Comparison of ENCODE assay signal across 9 cellular contexts in genomic region chr1:245797592-245798366, GRCh38.
DNase-seq lines count a peak whose midpoint lies in the region; ATAC-seq and TF ChIP-seq lines count a peak whose summit lies in the region.
"Had no signal": no experiment of that assay in that cellular context is flagged by ENCODE, and none has a peak within 500 bp of the region (broad histone marks: within the 10 kb centered on the region; RNA-seq: fewer than 3 reads in every experiment).

No MANE protein-coding gene starts in this region.

- CTCF ChIA-PET in CD4-positive, alpha-beta memory T cell (lab: Charles Lee; ENCODE audit: partially characterized antibody) = interaction anchor here (0.9 to 1.3 kb wide), 2 partner anchors 13 to 67 kb away, joined by 3 to 4 read pairs; no protein-coding TSS in a partner anchor

- H3F3A ChIP-seq in MM.1S (ENCODE audit: insufficient read depth, low read length) (no peaks in the 10 kb centered on the region), neural progenitor cell (ENCODE audit: low read depth) (no peaks in the 10 kb centered on the region)

- no peak for ATAC-seq in HG02798 (IDR thresholded peaks at IDR 0.05; ENCODE audit: poor library complexity, unreplicated experiment)

- H3K9ac ChIP-seq in MM.1S (ENCODE audit: low read length) = no peak overlapping the region
- no peak overlapping the region for H3K9ac ChIP-seq in neural progenitor cell

- POLR2A ChIA-PET in CD4-positive, alpha-beta memory T cell (lab: Charles Lee; ENCODE audit: partially characterized antibody) = no interaction called here

- no peak overlapping the region for H3K4me3 ChIP-seq in MM.1S (ENCODE audit: low read length)
- H3K4me3 ChIP-seq in brain microvascular endothelial cell (ENCODE audit: low read depth, low read length) = no peak overlapping the region
- H3K4me3 ChIP-seq in neural progenitor cell = no peak overlapping the region
- H3K4me3 ChIP-seq in CD4-positive, alpha-beta memory T cell (ENCODE audit: low read length in 2 of 2) = no peak overlapping the region
- no peak overlapping the region for H3K4me3 ChIP-seq in vagina

- H3K27ac ChIP-seq in MM.1S (ENCODE audit: low read length) (no peak overlapping the region), brain microvascular endothelial cell (no peak overlapping the region), neural progenitor cell (no peak overlapping the region), vagina (no peak overlapping the region)
- H3K27ac ChIP-seq in CD4-positive, alpha-beta memory T cell (ENCODE audit: low read depth, low read length) = no peak overlapping the region

- no peak overlapping the region for H3K4me2 ChIP-seq in MM.1S (ENCODE audit: low read depth, low read length)
- no peak overlapping the region for H3K4me2 ChIP-seq in neural progenitor cell

- H3K79me2 ChIP-seq in MM.1S (ENCODE audit: low read length) (no peaks in the 10 kb centered on the region), neural progenitor cell (ENCODE audit: low read depth) (no peaks in the 10 kb centered on the region)

- no peak for TF ChIP-seq POLR2A in vagina (IDR thresholded peaks at IDR 0.05)

- H3K9me3 ChIP-seq in MM.1S (replicated peaks; ENCODE audit: insufficient read depth, low read length) (no peaks in the 10 kb centered on the region), neural progenitor cell (ENCODE audit: low read depth) (no peaks in the 10 kb centered on the region), vagina (no peaks in the 10 kb centered on the region)
- H3K9me3 ChIP-seq in CD4-positive, alpha-beta memory T cell (ENCODE audit: control insufficient read depth in 1 of 2, low read length in 2 of 2) = no peaks in the 10 kb centered on the region

- no peaks in the 10 kb centered on the region for H3K4me1 Mint-ChIP-seq in neural progenitor cell
- H3K4me1 Mint-ChIP-seq in CD4-positive, alpha-beta memory T cell = no peaks in the 10 kb centered on the region

- no peaks in the 10 kb centered on the region for H3K9me2 ChIP-seq in MM.1S (replicated peaks; ENCODE audit: insufficient read depth, low read length)

- no peak overlapping the region for H3K27ac Mint-ChIP-seq in neural progenitor cell
- H3K27ac Mint-ChIP-seq in CD4-positive, alpha-beta memory T cell = no peak overlapping the region

- no peaks in the 10 kb centered on the region for H3K27me3 Mint-ChIP-seq in neural progenitor cell (ENCODE audit: insufficient read depth, low read depth)
- H3K27me3 Mint-ChIP-seq in CD4-positive, alpha-beta memory T cell = no peaks in the 10 kb centered on the region
- H3K27me3 Mint-ChIP-seq: naive B cell had no signal

- H4K20me1 ChIP-seq in MM.1S (ENCODE audit: insufficient read depth, low read length) (no peaks in the 10 kb centered on the region), neural progenitor cell (ENCODE audit: low read depth) (no peaks in the 10 kb centered on the region)

- no peak overlapping the region for H3K4me3 Mint-ChIP-seq in neural progenitor cell
- no peak overlapping the region for H3K4me3 Mint-ChIP-seq in CD4-positive, alpha-beta memory T cell
- H3K4me3 Mint-ChIP-seq: naive B cell had no signal

- H3K9me3 Mint-ChIP-seq in neural progenitor cell = no peaks in the 10 kb centered on the region
- H3K9me3 Mint-ChIP-seq in CD4-positive, alpha-beta memory T cell = peaks cover 0 to 2% (median 0%) of the 10 kb centered on the region in 8 donors
- H3K9me3 Mint-ChIP-seq: naive B cell had no signal

- in situ Hi-C loops in brain microvascular endothelial cell (cut with HindIII; ENCODE audit: low pct_ligation_motif_present, low sequenced_read_pairs) = no loop called here

- no peaks in the 10 kb centered on the region for H3K36me3 ChIP-seq in MM.1S (replicated peaks; ENCODE audit: insufficient read depth, low read length)
- H3K36me3 ChIP-seq in brain microvascular endothelial cell (replicated peaks) = no peaks in the 10 kb centered on the region
- H3K36me3 ChIP-seq in neural progenitor cell = no peaks in the 10 kb centered on the region
- H3K36me3 ChIP-seq in CD4-positive, alpha-beta memory T cell (ENCODE audit: insufficient read depth, low read length) = no peaks in the 10 kb centered on the region
- H3K36me3 ChIP-seq in vagina = no peaks in the 10 kb centered on the region

- no peaks in the 10 kb centered on the region for H3K27me3 ChIP-seq in MM.1S (replicated peaks; ENCODE audit: insufficient read depth, low read length)
- no peaks in the 10 kb centered on the region for H3K27me3 ChIP-seq in brain microvascular endothelial cell (replicated peaks)
- no peaks in the 10 kb centered on the region for H3K27me3 ChIP-seq in neural progenitor cell
- no peaks in the 10 kb centered on the region for H3K27me3 ChIP-seq in CD4-positive, alpha-beta memory T cell (ENCODE audit: insufficient read depth, low read length)
- H3K27me3 ChIP-seq in vagina = no peaks in the 10 kb centered on the region

- H3K4me1 ChIP-seq in MM.1S (ENCODE audit: low read length) = no peaks in the 10 kb centered on the region
- H3K4me1 ChIP-seq in neural progenitor cell = no peaks in the 10 kb centered on the region
- H3K4me1 ChIP-seq in CD4-positive, alpha-beta memory T cell (ENCODE audit: insufficient read depth, low read length) = no peaks in the 10 kb centered on the region
- no peaks in the 10 kb centered on the region for H3K4me1 ChIP-seq in vagina

- H2AFZ ChIP-seq in MM.1S (ENCODE audit: low read length) (no peak overlapping the region), neural progenitor cell (replicated peaks) (no peak overlapping the region)

- TF ChIP-seq CTCF in MM.1S (IDR thresholded peaks at IDR 0.05; ENCODE audit: low read length) = peak; percentile 22; the same call in 1 of the 2 replicates
- peak; percentile 69 for TF ChIP-seq CTCF in brain microvascular endothelial cell (IDR thresholded peaks at IDR 0.05; ENCODE audit: low read depth, low read length, missing control alignments)
- TF ChIP-seq CTCF in neural progenitor cell (IDR thresholded peaks at IDR 0.05) = peak; percentile 58
- TF ChIP-seq CTCF in vagina (IDR thresholded peaks at IDR 0.05) = no peak

- H3K36me3 Mint-ChIP-seq in neural progenitor cell = no peaks in the 10 kb centered on the region
- peaks cover 0 to 7% of the 10 kb centered on the region in 2 donors for H3K36me3 Mint-ChIP-seq in CD4-positive, alpha-beta memory T cell

- intact Hi-C loops in CD4-positive, alpha-beta memory T cell (cut with micrococcal nuclease) = no loop called here
- intact Hi-C loops in vagina (cut with DNase I) = no loop called here

- peak; percentile 41 for DNase-seq in DMS 273 (lab: John Stamatoyannopoulos, UW; ENCODE audit: unreplicated experiment)
- DNase-seq in DMS 273 treated with DMSO at 0.1 percent for 48 hours (lab: John Stamatoyannopoulos, UW) = no peak
- no peak for DNase-seq in MM.1S
- DNase-seq in brain microvascular endothelial cell = peak; percentile 15
- peak; percentile 63 for DNase-seq in neural progenitor cell (ENCODE audit: low spot score)
- no peak for DNase-seq in CD4-positive, alpha-beta memory T cell
- DNase-seq in vagina (ENCODE audit: extremely low spot score in 2 of 2) = no peak
- DNase-seq: naive B cell had no signal

Comparison
In these comparisons a context has a peak if more than half of its experiments do, and no peak if none do; other contexts are left out.
1. DNase-seq: peak in DMS 273 (single experiment), brain microvascular endothelial cell (single experiment) and neural progenitor cell (single experiment); none in DMS 273 treated with DMSO at 0.1 percent for 48 hours (single experiment), MM.1S (single experiment), CD4-positive, alpha-beta memory T cell (0 of 5) and vagina (0 of 2).
2. CTCF ChIP-seq: peak in MM.1S (single experiment), brain microvascular endothelial cell (single experiment) and neural progenitor cell (single experiment); none in vagina (0 of 3).